Comparison of ENCODE assay signal across 13 cellular contexts in the genomic region with DNA sequence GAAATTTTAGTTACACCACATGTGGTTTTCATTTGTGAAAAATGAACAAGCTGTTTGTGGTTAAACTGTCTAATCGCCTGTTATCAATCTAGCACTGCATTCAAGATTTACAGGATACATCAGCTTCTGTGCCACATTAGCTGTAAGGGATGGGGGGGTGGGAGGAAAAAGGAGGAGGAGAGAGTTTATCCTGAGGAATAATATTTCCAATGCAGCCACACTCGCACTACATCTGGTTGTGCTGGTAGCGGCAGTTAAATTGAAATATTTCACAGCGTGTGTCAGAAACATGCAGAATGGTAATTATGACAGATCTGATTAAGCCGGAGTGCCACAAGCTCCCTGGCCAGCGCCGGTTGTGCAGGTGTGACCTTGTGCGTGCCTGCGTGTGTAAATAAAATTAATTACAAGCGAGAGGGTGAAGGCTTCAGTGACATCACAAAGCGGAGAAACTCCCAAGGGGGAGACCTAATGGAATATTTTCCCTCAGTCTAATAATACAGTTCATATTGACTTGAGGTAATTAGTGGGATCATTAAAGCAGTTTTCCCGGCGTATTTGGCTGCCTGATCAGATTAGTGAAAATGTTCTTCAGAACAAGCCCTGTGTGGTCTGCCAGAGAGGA. TPM values are rescaled to one million over a fixed set of nuclear protein-coding genes. Genes with fewer than 3 reads are reported as not detected.
DNase-seq lines count a peak whose midpoint lies in the region; ATAC-seq and FAIRE-seq lines count a peak whose summit lies in the region.
"Had no signal": no experiment of that assay in that cellular context is flagged by ENCODE, and none has a peak within 500 bp of the region (broad histone marks: within the 10 kb centered on the region; RNA-seq: fewer than 3 reads in every experiment).

No MANE protein-coding gene starts in this region.

- no peaks in the 10 kb centered on the region for H3K4me1 ChIP-seq in small intestine (ENCODE audit: control insufficient read depth in 2 of 2, insufficient read depth in 1 of 2, low read depth in 1 of 2, low read length in 1 of 2)
- H3K4me1 ChIP-seq: esophagus muscularis mucosa had no signal

- peak overlapping the region; percentile 66 for H3K27ac Mint-ChIP-seq in activated CD4-positive, alpha-beta T cell treated with anti-CD3 and anti-CD28 coated beads, Interleukin-2, amount 10 ng/mL, durations not matched to agents 7 days and 5 days
- peak overlapping the region; percentile 84 for H3K27ac Mint-ChIP-seq in activated naive CD8-positive, alpha-beta T cell treated with anti-CD3 and anti-CD28 coated beads, Interleukin-2, amount 50 U/mL, for 24 hours

- POLR2A ChIA-PET in activated CD4-positive, alpha-beta T cell treated with anti-CD3 and anti-CD28 coated beads, Interleukin-2, amount 10 ng/mL, durations not matched to agents 7 days and 5 days (lab: Charles Lee): no interaction called here

- peak overlapping the region; percentile 32 for H3K4me3 Mint-ChIP-seq in activated CD4-positive, alpha-beta T cell treated with anti-CD3 and anti-CD28 coated beads, Interleukin-2, amount 10 ng/mL, durations not matched to agents 7 days and 5 days
- H3K4me3 Mint-ChIP-seq in activated naive CD8-positive, alpha-beta T cell treated with anti-CD3 and anti-CD28 coated beads, Interleukin-2, amount 50 U/mL, for 24 hours: peak overlapping the region; percentile 30

- no peaks in the 10 kb centered on the region for H3K9me3 ChIP-seq in small intestine (ENCODE audit: control insufficient read depth, low read depth)
- H3K9me3 ChIP-seq: esophagus muscularis mucosa, spleen had no signal

- H3K27me3 Mint-ChIP-seq in activated CD4-positive, alpha-beta T cell treated with anti-CD3 and anti-CD28 coated beads, Interleukin-2, amount 10 ng/mL, durations not matched to agents 7 days and 5 days: no peaks in the 10 kb centered on the region
- H3K27me3 Mint-ChIP-seq in activated naive CD8-positive, alpha-beta T cell treated with anti-CD3 and anti-CD28 coated beads, Interleukin-2, amount 50 U/mL, for 24 hours: no peaks in the 10 kb centered on the region

- H3K36me3 ChIP-seq in small intestine (ENCODE audit: control insufficient read depth in 2 of 2, insufficient read depth in 2 of 2, low read length in 2 of 2): peaks cover 3 to 4% of the 10 kb centered on the region in 2 donors

- H3K27ac ChIP-seq in small intestine (ENCODE audit: low read depth in 1 of 2, low read length in 1 of 2): no peak overlapping the region
- H3K27ac ChIP-seq: esophagus muscularis mucosa, spleen had no signal

- no peak for ATAC-seq in activated naive CD8-positive, alpha-beta T cell treated with anti-CD3 and anti-CD28 coated beads, Interleukin-2, amount 50 U/mL, for 24 hours
- no peak for ATAC-seq in HG02938 (IDR thresholded peaks at IDR 0.05; ENCODE audit: unreplicated experiment)

- peaks cover 87% of the 10 kb centered on the region for H3K4me1 Mint-ChIP-seq in activated CD4-positive, alpha-beta T cell treated with anti-CD3 and anti-CD28 coated beads, Interleukin-2, amount 10 ng/mL, durations not matched to agents 7 days and 5 days
- peaks cover 73% of the 10 kb centered on the region for H3K4me1 Mint-ChIP-seq in activated naive CD8-positive, alpha-beta T cell treated with anti-CD3 and anti-CD28 coated beads, Interleukin-2, amount 50 U/mL, for 24 hours

- no peaks in the 10 kb centered on the region for H3K9me3 Mint-ChIP-seq in activated CD4-positive, alpha-beta T cell treated with anti-CD3 and anti-CD28 coated beads, Interleukin-2, amount 10 ng/mL, durations not matched to agents 7 days and 5 days
- no peaks in the 10 kb centered on the region for H3K9me3 Mint-ChIP-seq in activated naive CD8-positive, alpha-beta T cell treated with anti-CD3 and anti-CD28 coated beads, Interleukin-2, amount 50 U/mL, for 24 hours

- 15 to 52% (median 30%) methylated on average over 13 of the region's 13 CpGs for WGBS in small intestine, 3 donors

- CTCF ChIA-PET in activated CD4-positive, alpha-beta T cell treated with anti-CD3 and anti-CD28 coated beads, Interleukin-2, amount 10 ng/mL, durations not matched to agents 7 days and 5 days (lab: Charles Lee): interaction anchor here (0.9 to 1.2 kb wide), 2 partner anchors 10 to 16 kb away, joined by 3 to 4 read pairs; no protein-coding TSS in a partner anchor

- no peaks in the 10 kb centered on the region for H3K27me3 ChIP-seq in small intestine (ENCODE audit: control insufficient read depth in 2 of 2, insufficient read depth in 2 of 2, low read length in 2 of 2)
- H3K27me3 ChIP-seq: esophagus muscularis mucosa, spleen had no signal

- no peak overlapping the region for H3K4me3 ChIP-seq in small intestine (ENCODE audit: low read depth in 1 of 2, low read length in 2 of 2)
- H3K4me3 ChIP-seq: esophagus muscularis mucosa, spleen had no signal

- no peak for DNase-seq in activated CD4-positive, alpha-beta T cell treated with anti-CD3 and anti-CD28 coated beads, Interleukin-2, amount 10 ng/mL, durations not matched to agents 7 days and 5 days
- no peak for DNase-seq in activated CD4-positive, alpha-beta T cell treated with anti-CD3 and anti-CD28 coated beads for 1 hour
- DNase-seq in NCI-H2171 (lab: John Stamatoyannopoulos, UW) (peak; percentile 36), small intestine (peak; percentile 44), occipital lobe (lab: John Stamatoyannopoulos, UW) (no peak)
- no peak for DNase-seq in activated naive CD8-positive, alpha-beta T cell treated with anti-CD3 and anti-CD28 coated beads, Interleukin-2, amount 50 U/mL, for 24 hours
- DNase-seq in stimulated activated CD4-positive, alpha-beta T cell treated with anti-CD3 and anti-CD28 coated beads, Interleukin-2, amount 100 ng/mL, for 48 hours: no peak
- DNase-seq: ACHN, spleen had no signal

- no peak for FAIRE-seq in small intestine (lab: Jason Lieb, UNC)
- FAIRE-seq: bronchial epithelial cell, HTR-8/SVneo had no signal

- peaks cover 93% of the 10 kb centered on the region for H3K36me3 Mint-ChIP-seq in activated CD4-positive, alpha-beta T cell treated with anti-CD3 and anti-CD28 coated beads, Interleukin-2, amount 10 ng/mL, durations not matched to agents 7 days and 5 days (ENCODE audit: low read depth)
- peaks cover 81% of the 10 kb centered on the region for H3K36me3 Mint-ChIP-seq in activated naive CD8-positive, alpha-beta T cell treated with anti-CD3 and anti-CD28 coated beads, Interleukin-2, amount 50 U/mL, for 24 hours (ENCODE audit: low read depth)

RNA-seq across cellular contexts. Expression of a gene that starts 55.5 kb away (rescaled TPM):
- total RNA-seq in activated CD4-positive, alpha-beta T cell treated with anti-CD3 and anti-CD28 coated beads, Interleukin-2, amount 10 ng/mL, durations not matched to agents 7 days and 5 days: 100 to 1,000 TPM; 323 to 357 TPM
- 10 to 100 TPM in 1 of 3 donors, 1 to 10 TPM in 2; 8.1 to 10.7 (median 9.5) TPM for polyA plus RNA-seq in small intestine
- 166 TPM for total RNA-seq in occipital lobe

Comparison
In these comparisons a context has a peak if more than half of its experiments do, and no peak if none do; other contexts are left out.
1. DNase-seq: peak in NCI-H2171 (single experiment) and small intestine (single experiment); none in activated CD4-positive, alpha-beta T cell treated with anti-CD3 and anti-CD28 coated beads, Interleukin-2, amount 10 ng/mL, durations not matched to agents 7 days and 5 days (single experiment), activated CD4-positive, alpha-beta T cell treated with anti-CD3 and anti-CD28 coated beads for 1 hour (single experiment), activated naive CD8-positive, alpha-beta T cell treated with anti-CD3 and anti-CD28 coated beads, Interleukin-2, amount 50 U/mL, for 24 hours (single experiment), occipital lobe (single experiment) and stimulated activated CD4-positive, alpha-beta T cell treated with anti-CD3 and anti-CD28 coated beads, Interleukin-2, amount 100 ng/mL, for 48 hours (0 of 2).